Comparison of ENCODE assay signal across 12 cellular contexts in genomic region chr1:6638226-6638625, GRCh38. TPM values are rescaled to one million over a fixed set of nuclear protein-coding genes. Genes with fewer than 3 reads are reported as not detected.
A peak's percentile ranks its signal among the peaks of the same experiment; 100 is the strongest.
DNase-seq lines count a peak whose midpoint lies in the region; ATAC-seq and TF ChIP-seq lines count a peak whose summit lies in the region.
"Had no signal": no experiment of that assay in that cellular context is flagged by ENCODE, and none has a peak within 500 bp of the region (broad histone marks: within the 10 kb centered on the region; RNA-seq: fewer than 3 reads in every experiment).

No MANE protein-coding gene starts in this region.

- in situ Hi-C loops in GM23248 (cut with MboI) = no loop called here
- in situ Hi-C loops in KBM-7 (cut with MboI; ENCODE audit: low pct_unique_long_range_greater_than_20kb, low sequenced_read_pairs) = no loop called here

- no peaks in the 10 kb centered on the region for H3K79me2 ChIP-seq in GM23248 (ENCODE audit: insufficient read depth)

- no peak overlapping the region for H3K4me3 ChIP-seq in GM23248
- H3K4me3 ChIP-seq in lung = no peak overlapping the region

- H3K36me3 ChIP-seq in GM23248 (ENCODE audit: low read depth) (peaks cover 15% of the 10 kb centered on the region), lung (ENCODE audit: control insufficient read depth in 2 of 2, insufficient read depth in 2 of 2, low read length in 2 of 2) (peaks cover 4 to 56% of the 10 kb centered on the region in 2 donors)

- peaks cover 7% of the 10 kb centered on the region; the same call in 1 of the 2 replicates for H3F3A ChIP-seq in GM23248 (ENCODE audit: insufficient read depth)

- H3K27me3 ChIP-seq in GM23248 (replicated peaks; ENCODE audit: insufficient read depth) (no peaks in the 10 kb centered on the region), lung (ENCODE audit: control insufficient read depth, insufficient read depth) (no peaks in the 10 kb centered on the region)

- peak overlapping the region; percentile 57 for H3K27ac ChIP-seq in GM23248
- no peak overlapping the region for H3K27ac ChIP-seq in lung (ENCODE audit: low read depth in 1 of 2, low read length in 1 of 2)

- no peaks in the 10 kb centered on the region for H4K20me1 ChIP-seq in GM23248 (ENCODE audit: insufficient read depth)

- H3K9me3 ChIP-seq in GM23248 (ENCODE audit: low read depth) (no peaks in the 10 kb centered on the region), lung (ENCODE audit: control insufficient read depth in 2 of 2, insufficient read depth in 1 of 2, low read length in 1 of 2) (no peaks in the 10 kb centered on the region)

- H3K4me1 ChIP-seq in GM23248 (ENCODE audit: insufficient read depth) (peaks cover 8% of the 10 kb centered on the region; the same call in 1 of the 2 replicates), lung (ENCODE audit: control insufficient read depth in 2 of 2, insufficient read depth in 2 of 2, low read length in 2 of 2) (no peaks in the 10 kb centered on the region)

- H3K4me2 ChIP-seq in GM23248 (ENCODE audit: unreplicated experiment) = no peak overlapping the region

- TF ChIP-seq CTCF in lung (IDR thresholded peaks at IDR 0.05; ENCODE audit: control extremely low read depth, extremely low read depth) = no peak

- ATAC-seq in lung (ENCODE audit: insufficient read depth, low FRiP score) (no peak), HG02981 (IDR thresholded peaks at IDR 0.05; ENCODE audit: unreplicated experiment) (no peak), GM18858 (IDR thresholded peaks at IDR 0.05; ENCODE audit: unreplicated experiment) (no peak)
- ATAC-seq: activated CD8-positive, alpha-beta T cell treated with anti-CD3 and anti-CD28 coated beads for 36 hours had no signal

- WGBS in GM23248 (ENCODE audit: low coverage in 1 of 2, low lambda C conversion rate in 2 of 2, missing lambda C conversion rate in 2 of 2), 2 experiments = 25 to 28% methylated on average over 18 of the region's 18 CpGs
- 83 to 89% methylated on average over 18 of the region's 18 CpGs for WGBS in lung, 2 donors

- DNase-seq in GM23248 (peak; percentile 82), fibroblast of gingiva (ENCODE audit: low read depth) (peak; percentile 83), lung (ENCODE audit: low spot score) (peak; percentile 41), stromal cell of bone marrow (ENCODE audit: low read depth) (peak; percentile 82), KBM-7 (no peak), DMS79 treated with DMSO at 0.1 percent for 48 hours (lab: John Stamatoyannopoulos, UW) (no peak)
- DNase-seq: activated CD8-positive, alpha-beta T cell treated with anti-CD3 and anti-CD28 coated beads for 36 hours; CD4-positive, alpha-beta memory T cell; NCI-H146; retina had no signal

- H2AFZ ChIP-seq in GM23248 = no peak overlapping the region

- peak overlapping the region; percentile 43 for H3K9ac ChIP-seq in GM23248

- H3K9me2 ChIP-seq in GM23248 (ENCODE audit: insufficient read depth) = no peaks in the 10 kb centered on the region

RNA-seq across cellular contexts. Expression of gene THAP3, which starts 13.6 kb away (rescaled TPM):
- 14.5 and 18.8 TPM in 2 replicates for total RNA-seq in GM23248 (2014; rRNA removed; shearing (Covaris generic))
- polyA plus RNA-seq in GM23248 (2016; fragmentation: Nextera tagmentation; extraction: Ambion mirVana) (19.0 and 19.5 TPM in 2 replicates), lung (10 to 100 TPM; 17.8 to 23.8 TPM)
- 10 to 100 TPM; 12.6 to 26.5 TPM for total RNA-seq in lung

RNA-seq across cellular contexts. Expression of gene PHF13, which starts 24.7 kb away (rescaled TPM):
- total RNA-seq in GM23248 (2014; rRNA removed; shearing (Covaris generic)) = 21.3 and 21.5 TPM in 2 replicates
- 11.2 and 11.6 TPM in 2 replicates for polyA plus RNA-seq in GM23248 (2016; fragmentation: Nextera tagmentation; extraction: Ambion mirVana)
- total RNA-seq in lung = 10 to 100 TPM in 1 of 2 donors, 1 to 10 TPM in 1; 8.9 to 20.6 TPM
- polyA plus RNA-seq in lung = 1 to 10 TPM; 5.4 to 5.6 TPM

RNA-seq across cellular contexts. Expression of gene KLHL21, which starts 35.6 kb away (rescaled TPM):
- total RNA-seq in GM23248 (2014; rRNA removed; shearing (Covaris generic)) = 39.3 and 52.9 TPM in 2 replicates
- polyA plus RNA-seq in GM23248 (2016; fragmentation: Nextera tagmentation; extraction: Ambion mirVana) = 16.6 and 17.7 TPM in 2 replicates
- total RNA-seq in lung = 10 to 100 TPM; 16.0 to 31.3 TPM
- polyA plus RNA-seq in lung = 10 to 100 TPM in 1 of 2 donors, 1 to 10 TPM in 1; 9.2 to 23.3 TPM

RNA-seq across cellular contexts. Expression of gene ZBTB48, which starts 58.4 kb away (rescaled TPM):
- 16.4 and 31.7 TPM in 2 replicates for total RNA-seq in GM23248 (2014; rRNA removed; shearing (Covaris generic))
- polyA plus RNA-seq in GM23248 (2016; fragmentation: Nextera tagmentation; extraction: Ambion mirVana) = 11.2 and 15.4 TPM in 2 replicates
- 10 to 100 TPM; 21.6 to 41.3 TPM for total RNA-seq in lung
- polyA plus RNA-seq in lung = 10 to 100 TPM; 33.0 to 35.5 TPM

Comparison
In these comparisons a context has a peak if more than half of its experiments do, and no peak if none do; other contexts are left out.
1. DNase-seq: peak in GM23248 (single experiment), fibroblast of gingiva (single experiment), lung (single experiment) and stromal cell of bone marrow (single experiment); none in KBM-7 (single experiment) and DMS79 treated with DMSO at 0.1 percent for 48 hours (single experiment).